ENCODE assay signal across 19 cellular contexts in genomic region chr3:15499536-15499935, GRCh38. TPM values are rescaled to one million over a fixed set of nuclear protein-coding genes. Genes with fewer than 3 reads are reported as not detected.
DNase-seq lines count a peak whose midpoint lies in the region; ATAC-seq, FAIRE-seq and TF ChIP-seq lines count a peak whose summit lies in the region.
"Had no signal": no experiment of that assay in that cellular context is flagged by ENCODE, and none has a peak within 500 bp of the region (broad histone marks: within the 10 kb centered on the region; RNA-seq: fewer than 3 reads in every experiment).

No MANE protein-coding gene starts in this region.

- ATAC-seq in left lung: peak; percentile 83
- no peak for ATAC-seq in HG02840 (IDR thresholded peaks at IDR 0.05; ENCODE audit: low FRiP score, unreplicated experiment)
- ATAC-seq in activated T-cell treated with anti-CD3 and anti-CD28 coated beads, Interleukin-2, amount 50 U/mL, for 72 hours (replicated peaks in 1 of 2): no peak

- H3K9me3 ChIP-seq in left lung (no peaks in the 10 kb centered on the region), skeletal muscle tissue (ENCODE audit: control insufficient read depth in 3 of 3, low read length in 3 of 3) (no peaks in the 10 kb centered on the region)
- H3K9me3 ChIP-seq: right lobe of liver had no signal

- no peak for TF ChIP-seq POLR2A in GM12891 (IDR thresholded peaks at IDR 0.05; ENCODE audit: low read depth, low read length)

- H3K9ac ChIP-seq in skeletal muscle tissue (ENCODE audit: low read depth in 1 of 3, low read length in 3 of 3): no peak overlapping the region

- no peak for FAIRE-seq in GM12891 (lab: Jason Lieb, UNC)
- FAIRE-seq: H54 had no signal

- DNase-seq in ELR (ENCODE audit: low read depth) (peak; percentile 7), left lung (no peak), RKO (ENCODE audit: low spot score) (no peak), GM12891 (ENCODE audit: insufficient read length, low spot score) (no peak)
- DNase-seq in activated naive CD8-positive, alpha-beta T cell treated with anti-CD3 and anti-CD28 coated beads for 36 hours: no peak
- no peak for DNase-seq in activated T-cell treated with anti-CD3 and anti-CD28 coated beads, Interleukin-2, amount 50 U/mL, for 72 hours
- DNase-seq: activated CD8-positive, alpha-beta memory T cell treated with anti-CD3 and anti-CD28 coated beads, Interleukin-2, amount 50 U/mL, for 4 hours; Calu3; NCI-H1105; NCI-H2107; nucleus accumbens; right lobe of liver; stimulated activated CD4-positive, alpha-beta T cell treated with anti-CD3 and anti-CD28 coated beads, Interleukin-2, amount 100 ng/mL, for 24 hours; T-helper 9 cell had no signal

- TF ChIP-seq CTCF in left lung (IDR thresholded peaks at IDR 0.05): no peak

- H3K4me3 ChIP-seq in left lung (no peak overlapping the region), skeletal muscle tissue (ENCODE audit: low read length in 3 of 3) (no peak overlapping the region)
- H3K4me3 ChIP-seq: hepatocyte, right lobe of liver had no signal

- H3K36me3 ChIP-seq in left lung (no peaks in the 10 kb centered on the region), skeletal muscle tissue (ENCODE audit: control insufficient read depth in 3 of 3, insufficient read depth in 3 of 3, low read length in 3 of 3) (no peaks in the 10 kb centered on the region)
- H3K36me3 ChIP-seq: right lobe of liver had no signal

- H3K36me3 Mint-ChIP-seq in activated naive CD8-positive, alpha-beta T cell treated with anti-CD3 and anti-CD28 coated beads for 36 hours: no peaks in the 10 kb centered on the region
- H3K36me3 Mint-ChIP-seq in activated T-cell treated with anti-CD3 and anti-CD28 coated beads, Interleukin-2, amount 50 U/mL, for 72 hours (ENCODE audit: insufficient read depth in 2 of 2): no peaks in the 10 kb centered on the region
- H3K36me3 Mint-ChIP-seq: activated naive CD4-positive, alpha-beta T cell treated with anti-CD3 and anti-CD28 coated beads, Interleukin-2, amount 50 U/mL, for 72 hours had no signal

- H3K9me3 Mint-ChIP-seq in activated naive CD8-positive, alpha-beta T cell treated with anti-CD3 and anti-CD28 coated beads for 36 hours: no peaks in the 10 kb centered on the region
- H3K9me3 Mint-ChIP-seq in activated T-cell treated with anti-CD3 and anti-CD28 coated beads, Interleukin-2, amount 50 U/mL, for 72 hours: no peaks in the 10 kb centered on the region

- H3K27ac ChIP-seq in left lung (no peak overlapping the region), skeletal muscle tissue (ENCODE audit: low read depth, low read length) (peak overlapping the region; percentile 82)
- H3K27ac ChIP-seq: hepatocyte, right lobe of liver had no signal

- intact Hi-C loops in left lung (cut with DNase I): no loop called here

- H3K27ac Mint-ChIP-seq in activated naive CD8-positive, alpha-beta T cell treated with anti-CD3 and anti-CD28 coated beads for 36 hours: peak overlapping the region; percentile 15
- H3K27ac Mint-ChIP-seq in activated T-cell treated with anti-CD3 and anti-CD28 coated beads, Interleukin-2, amount 50 U/mL, for 72 hours: no peak overlapping the region

- peaks cover 38% of the 10 kb centered on the region for H3K4me1 Mint-ChIP-seq in activated naive CD8-positive, alpha-beta T cell treated with anti-CD3 and anti-CD28 coated beads for 36 hours
- peaks cover 34% of the 10 kb centered on the region for H3K4me1 Mint-ChIP-seq in activated T-cell treated with anti-CD3 and anti-CD28 coated beads, Interleukin-2, amount 50 U/mL, for 72 hours (ENCODE audit: low read depth)

- H3K27me3 Mint-ChIP-seq in activated naive CD8-positive, alpha-beta T cell treated with anti-CD3 and anti-CD28 coated beads for 36 hours: no peaks in the 10 kb centered on the region
- no peaks in the 10 kb centered on the region for H3K27me3 Mint-ChIP-seq in activated T-cell treated with anti-CD3 and anti-CD28 coated beads, Interleukin-2, amount 50 U/mL, for 72 hours (ENCODE audit: low read depth)

- no peak overlapping the region for H3K4me3 Mint-ChIP-seq in activated naive CD8-positive, alpha-beta T cell treated with anti-CD3 and anti-CD28 coated beads for 36 hours
- peak overlapping the region in 1 of 2 donors; percentile 25 for H3K4me3 Mint-ChIP-seq in activated T-cell treated with anti-CD3 and anti-CD28 coated beads, Interleukin-2, amount 50 U/mL, for 72 hours

- H3K4me1 ChIP-seq in left lung (peaks cover 5 to 16% of the 10 kb centered on the region in 2 donors), skeletal muscle tissue (ENCODE audit: control insufficient read depth in 3 of 3, insufficient read depth in 3 of 3, low read length in 3 of 3) (peaks cover 58 to 76% (median 63%) of the 10 kb centered on the region in 3 donors)
- H3K4me1 ChIP-seq: right lobe of liver had no signal

- H3K27me3 ChIP-seq in left lung (no peaks in the 10 kb centered on the region), skeletal muscle tissue (ENCODE audit: control insufficient read depth in 3 of 3, insufficient read depth in 3 of 3, low read length in 3 of 3) (no peaks in the 10 kb centered on the region)
- H3K27me3 ChIP-seq: hepatocyte, right lobe of liver had no signal

TF ChIP-seq in GM12891, 5 proteins besides CTCF, POLR2A, EP300 and RAD21:
- no peak for TF ChIP-seq POLR2AphosphoS5 (IDR thresholded peaks at IDR 0.05; ENCODE audit: low read depth, low read length)
- no peak for TF ChIP-seq POU2F2 (IDR thresholded peaks at IDR 0.05; ENCODE audit: low read depth, low read length)
- no peak for TF ChIP-seq SPI1 (IDR thresholded peaks at IDR 0.05; ENCODE audit: low read depth, low read length)
- no peak for TF ChIP-seq TAF1 (IDR thresholded peaks at IDR 0.05; ENCODE audit: low read depth, low read length)
- no peak for TF ChIP-seq PAX5 (IDR thresholded peaks at IDR 0.05; ENCODE audit: insufficient read depth, low read length, severe bottlenecking)

RNA-seq across cellular contexts. Expression of gene COLQ, which starts 22.0 kb away (rescaled TPM):
- total RNA-seq in activated naive CD8-positive, alpha-beta T cell treated with anti-CD3 and anti-CD28 coated beads for 36 hours: under 1 TPM; 0.48 to 0.74 TPM
- total RNA-seq in left lung: 1 to 10 TPM; 1.9 to 2.4 TPM
- 14.1 TPM for total RNA-seq in skeletal muscle tissue
- total RNA-seq in activated T-cell treated with anti-CD3 and anti-CD28 coated beads, Interleukin-2, amount 50 U/mL, for 72 hours: 1 to 10 TPM; 1.3 to 2.0 TPM
- 0.81 TPM for polyA plus RNA-seq in GM12891 (2012; ENCODE audit: low read depth, missing spikeins)
